20 cellular contexts compared by ENCODE assay signal in the genomic region with DNA sequence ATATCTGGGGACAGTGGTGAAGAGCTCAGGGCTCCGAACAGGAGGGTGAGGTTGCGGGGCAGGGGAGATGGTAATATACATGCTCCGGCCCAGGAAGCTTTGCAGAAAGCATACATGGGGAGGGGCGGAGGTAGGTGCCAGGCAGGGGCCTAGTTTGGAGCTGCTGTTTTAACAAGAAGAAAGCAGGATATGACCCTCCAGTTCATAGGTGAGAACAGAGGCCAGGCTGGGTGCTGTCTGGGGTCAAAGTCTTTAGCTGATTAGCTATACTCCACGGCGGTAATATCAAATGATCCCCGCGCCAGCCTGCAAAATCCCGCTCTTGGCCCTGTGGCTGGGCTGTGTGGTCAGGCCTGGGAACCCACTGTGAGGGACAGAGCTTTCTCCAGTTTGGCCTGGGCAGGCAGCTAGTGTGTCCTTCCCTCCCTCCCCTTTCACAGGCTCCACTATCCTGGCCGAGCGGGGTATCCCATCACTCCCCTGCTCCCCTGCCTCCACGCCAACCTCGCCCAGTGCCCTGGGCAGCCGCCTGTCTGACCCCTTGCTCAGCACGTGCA.
DNase-seq lines count a peak whose midpoint lies in the region; ATAC-seq and TF ChIP-seq lines count a peak whose summit lies in the region.
"Had no signal": no experiment of that assay in that cellular context is flagged by ENCODE, and none has a peak within 500 bp of the region (broad histone marks: within the 10 kb centered on the region; RNA-seq: fewer than 3 reads in every experiment).

No MANE protein-coding gene starts in this region.

- intact Hi-C loops in CD4-positive, alpha-beta T cell (cut with DNase I, micrococcal nuclease): loop anchor here (5.0 to 10.0 kb wide), 3 partner anchors 376 to 528 kb away; a partner anchor contains a TSS
- intact Hi-C loops in right lobe of liver (cut with DNase I): no loop called here

- H3K9me3 ChIP-seq in CD4-positive, alpha-beta T cell (ENCODE audit: control insufficient read depth, low read length): no peaks in the 10 kb centered on the region
- no peaks in the 10 kb centered on the region for H3K9me3 ChIP-seq in endocrine pancreas (ENCODE audit: control insufficient read depth, low read length)
- no peaks in the 10 kb centered on the region for H3K9me3 ChIP-seq in right lobe of liver

- POLR2A ChIA-PET in CD4-positive, alpha-beta T cell (lab: Charles Lee): no interaction called here

- no peaks in the 10 kb centered on the region for H3K4me1 ChIP-seq in endocrine pancreas (ENCODE audit: control insufficient read depth, insufficient read depth, low read length)
- H3K4me1 ChIP-seq in right lobe of liver: peaks cover 0 to 7% (median 0%) of the 10 kb centered on the region in 4 donors
- H3K4me1 ChIP-seq: Caco-2 had no signal

- CTCF ChIA-PET in CD4-positive, alpha-beta T cell (lab: Charles Lee): no interaction called here

- no peaks in the 10 kb centered on the region for H3K9me3 Mint-ChIP-seq in CD4-positive, alpha-beta T cell
- no peaks in the 10 kb centered on the region for H3K9me3 Mint-ChIP-seq in type B pancreatic cell

- 75% methylated on average over 5 of the region's 15 CpGs for WGBS in right lobe of liver (ENCODE audit: insufficient coverage, low coverage, low lambda C conversion rate, missing lambda C conversion rate)

- H3K27me3 Mint-ChIP-seq in CD4-positive, alpha-beta T cell: no peaks in the 10 kb centered on the region
- no peaks in the 10 kb centered on the region for H3K27me3 Mint-ChIP-seq in type B pancreatic cell
- H3K27me3 Mint-ChIP-seq: CD4-positive, CD25-positive, alpha-beta regulatory T cell had no signal

- H3K4me3 ChIP-seq in endocrine pancreas (ENCODE audit: control insufficient read depth, insufficient read depth, low read length) (no peak overlapping the region), right lobe of liver (no peak overlapping the region)

- no peak for TF ChIP-seq POLR2A in right lobe of liver (IDR thresholded peaks at IDR 0.05)

- H3K36me3 ChIP-seq in endocrine pancreas (ENCODE audit: control insufficient read depth, insufficient read depth, low read length): peaks cover 4% of the 10 kb centered on the region
- no peaks in the 10 kb centered on the region for H3K36me3 ChIP-seq in right lobe of liver

- H3K27ac ChIP-seq in CD4-positive, alpha-beta T cell (ENCODE audit: low read depth, low read length): no peak overlapping the region
- H3K27ac ChIP-seq in right lobe of liver: no peak overlapping the region

- H3K4me1 Mint-ChIP-seq in CD4-positive, alpha-beta T cell (ENCODE audit: low read depth): peaks cover 5% of the 10 kb centered on the region
- H3K4me1 Mint-ChIP-seq in type B pancreatic cell (ENCODE audit: unreplicated experiment): peaks cover 2% of the 10 kb centered on the region

- no peak for DNase-seq in CD4-positive, alpha-beta T cell
- DNase-seq in right lobe of liver: peak in 1 of 3 donors; percentile 28
- DNase-seq in type B pancreatic cell (ENCODE audit: extremely low spot score, unreplicated experiment): no peak
- no peak for DNase-seq in SKM-1 (lab: John Stamatoyannopoulos, UW; ENCODE audit: unreplicated experiment)
- DNase-seq: Caco-2; CD4-positive, CD25-positive, alpha-beta regulatory T cell; EL; GF-D8; Karpas-422; NCI-H1092; NCI-H1417 treated with DMSO at 0.1 percent for 48 hours; NCI-H1694 treated with DMSO at 0.1 percent for 48 hours; NCI-H2081; NCI-H2227 treated with DMSO at 0.1 percent for 48 hours; NCI-H526 treated with DMSO at 0.1 percent for 48 hours; SHP77 treated with DMSO at 0.1 percent for 48 hours had no signal

- H3K27ac Mint-ChIP-seq in CD4-positive, alpha-beta T cell: peak overlapping the region; percentile 27
- peak overlapping the region; percentile 56 for H3K27ac Mint-ChIP-seq in type B pancreatic cell

- H3K36me3 Mint-ChIP-seq in CD4-positive, alpha-beta T cell (ENCODE audit: low read depth): peaks cover under 1% of the 10 kb centered on the region
- H3K36me3 Mint-ChIP-seq in type B pancreatic cell: peaks cover 10% of the 10 kb centered on the region
- H3K36me3 Mint-ChIP-seq: CD4-positive, CD25-positive, alpha-beta regulatory T cell had no signal

- no peaks in the 10 kb centered on the region for H3K27me3 ChIP-seq in CD4-positive, alpha-beta T cell (ENCODE audit: control insufficient read depth, insufficient read depth, low read length)
- H3K27me3 ChIP-seq in endocrine pancreas (ENCODE audit: control insufficient read depth, insufficient read depth, low read length): no peaks in the 10 kb centered on the region
- H3K27me3 ChIP-seq in right lobe of liver: no peaks in the 10 kb centered on the region

- H3K9ac ChIP-seq in endocrine pancreas (ENCODE audit: control insufficient read depth, insufficient read depth, low read length): peak overlapping the region; percentile 15

- TF ChIP-seq CTCF in CD4-positive, alpha-beta T cell (IDR thresholded peaks at IDR 0.05): no peak
- TF ChIP-seq CTCF in right lobe of liver (IDR thresholded peaks at IDR 0.05): no peak
- TF ChIP-seq CTCF in type B pancreatic cell (conservative IDR thresholded peaks at IDR 0.05): no peak

- no peak overlapping the region for H3K4me3 Mint-ChIP-seq in CD4-positive, alpha-beta T cell
- H3K4me3 Mint-ChIP-seq in type B pancreatic cell: peak overlapping the region; percentile 31
- H3K4me3 Mint-ChIP-seq: CD4-positive, CD25-positive, alpha-beta regulatory T cell had no signal

- ATAC-seq in CD4-positive, alpha-beta T cell (ENCODE audit: poor library complexity): no peak
- ATAC-seq in right lobe of liver (peak; percentile 40 to 69 (median 44)), GM21381 (IDR thresholded peaks at IDR 0.05; ENCODE audit: unreplicated experiment) (no peak), GM21786 (IDR thresholded peaks at IDR 0.05; ENCODE audit: unreplicated experiment) (no peak)
- ATAC-seq: Panc1 had no signal

Comparison
In these comparisons a context has a peak if more than half of its experiments do, and no peak if none do; other contexts are left out.
1. ATAC-seq: peak in right lobe of liver (4 of 4); none in CD4-positive, alpha-beta T cell (single experiment), GM21381 (single experiment) and GM21786 (single experiment).
2. intact Hi-C loops: an anchor here in CD4-positive, alpha-beta T cell (5.0 to 10.0 kb wide); none called in right lobe of liver.